8 cellular contexts compared by ENCODE assay signal in genomic region chr17:16746571-16746970, GRCh38. TPM values are rescaled to one million over a fixed set of nuclear protein-coding genes. Genes with fewer than 3 reads are reported as not detected.
A peak's percentile ranks its signal among the peaks of the same experiment; 100 is the strongest.
DNase-seq lines count a peak whose midpoint lies in the region; ATAC-seq, FAIRE-seq and TF ChIP-seq lines count a peak whose summit lies in the region.
"Not testable (repeated sequence)": the region's sequence is repeated elsewhere in the genome, so short reads cannot be mapped to it uniquely, and the experiment has no call there.

No MANE protein-coding gene starts in this region.

- POLR2A ChIA-PET in K562 (lab: Yijun Ruan, JAX), result not testable (repeated sequence)

- intact Hi-C loops in K562 (cut with micrococcal nuclease); heart left ventricle (cut with DNase I); right lobe of liver (cut with DNase I); upper lobe of right lung (cut with DNase I): not testable (repeated sequence)

- not testable (repeated sequence) for H3K9me1 ChIP-seq in K562 (ENCODE audit: control insufficient read depth, insufficient read depth, low read length)

- H3K36me3 Mint-ChIP-seq in T-helper 17 cell (ENCODE audit: low read depth); neural crest cell (ENCODE audit: low read depth): not testable (repeated sequence)

- 4% methylated on average over 9 of the region's 24 CpGs for WGBS in K562 (ENCODE audit: insufficient coverage, low coverage, missing lambda C conversion rate)
- WGBS in heart left ventricle, 4 donors, result 10 to 37% (median 14%) methylated on average over 14 to 24 of the region's 24 CpGs
- 10% methylated on average over 5 of the region's 24 CpGs for WGBS in right lobe of liver (ENCODE audit: insufficient coverage, low coverage, low lambda C conversion rate, missing lambda C conversion rate)

- not testable (repeated sequence) for H2AFZ ChIP-seq in K562 (ENCODE audit: low read depth, low read length)

- ATAC-seq in GM18867 (IDR thresholded peaks at IDR 0.05; ENCODE audit: unreplicated experiment) (peak; percentile 64), T-helper 17 cell (peak; percentile 35), K562 (peak; percentile 80), heart left ventricle (peak in 3 of 4 donors; percentile 54 to 61 (median 59)), right lobe of liver (peak; percentile 70 to 81 (median 70)), upper lobe of right lung (peak; percentile 80)

- H3K9ac ChIP-seq in K562 (ENCODE audit: insufficient read depth in 1 of 2, low read depth in 2 of 2, low read length in 2 of 2), result not testable (repeated sequence)

- not testable (repeated sequence) for H3K27ac Mint-ChIP-seq in T-helper 17 cell; neural crest cell (ENCODE audit: unreplicated experiment)

- H3K36me3 ChIP-seq in K562 (ENCODE audit: control insufficient read depth, insufficient read depth, low read length); heart left ventricle; right lobe of liver; upper lobe of right lung: not testable (repeated sequence)

- not testable (repeated sequence) for H3K4me1 Mint-ChIP-seq in T-helper 17 cell
- peaks cover 14% of the 10 kb centered on the region for H3K4me1 Mint-ChIP-seq in neural crest cell

- TF ChIP-seq CTCF in K562 (IDR thresholded peaks at IDR 0.05 in 2 of 3, conservative IDR thresholded peaks at IDR 0.05 in 1 of 3; ENCODE audit: insufficient read depth in 2 of 3, low read depth in 1 of 3, low read length in 3 of 3); heart left ventricle (IDR thresholded peaks at IDR 0.05); right lobe of liver (IDR thresholded peaks at IDR 0.05); neural crest cell (conservative IDR thresholded peaks at IDR 0.05); upper lobe of right lung (IDR thresholded peaks at IDR 0.05): not testable (repeated sequence)

- peaks cover 59% of the 10 kb centered on the region for H3K27me3 Mint-ChIP-seq in T-helper 17 cell
- H3K27me3 Mint-ChIP-seq in neural crest cell (ENCODE audit: low read depth), result peaks cover 59% of the 10 kb centered on the region

- H3K27ac ChIP-seq in K562 (ENCODE audit: extremely low read depth, low read depth, low read length); heart left ventricle; right lobe of liver; upper lobe of right lung: not testable (repeated sequence)

- not testable (repeated sequence) for H3K27me3 ChIP-seq in K562 (ENCODE audit: control insufficient read depth in 2 of 2, insufficient read depth in 2 of 2, low read length in 2 of 2); right lobe of liver; upper lobe of right lung
- peaks cover 0 to 25% (median 0%) of the 10 kb centered on the region in 9 donors for H3K27me3 ChIP-seq in heart left ventricle

- not testable (repeated sequence) for H3K9me3 ChIP-seq in T-helper 17 cell (ENCODE audit: control insufficient read depth, low read length, poor library complexity, severe bottlenecking); K562 (replicated peaks; ENCODE audit: control insufficient read depth, insufficient read depth, low read depth, low read length); heart left ventricle; right lobe of liver; upper lobe of right lung

- not testable (repeated sequence) for BruUV-seq in K562 (replicated peaks; lab: Mats Ljungman, UMichigan)

- H3K4me1 ChIP-seq in K562 (replicated peaks in 1 of 2; ENCODE audit: control insufficient read depth in 2 of 2, insufficient read depth in 2 of 2, low read length in 2 of 2); heart left ventricle; right lobe of liver; upper lobe of right lung: not testable (repeated sequence)

- in situ Hi-C loops in K562 (cut with MboI), result not testable (repeated sequence)

- H3K4me3 ChIP-seq in K562, heart left ventricle, right lobe of liver, upper lobe of right lung: not testable (repeated sequence)

- not testable (repeated sequence) for H3K79me2 ChIP-seq in K562 (ENCODE audit: control insufficient read depth, insufficient read depth, low read length)

- TF ChIP-seq POLR2A in K562 (conservative IDR thresholded peaks at IDR 0.05); heart left ventricle (IDR thresholded peaks at IDR 0.05); right lobe of liver (IDR thresholded peaks at IDR 0.05): not testable (repeated sequence)

- H4K20me1 ChIP-seq in K562 (replicated peaks; ENCODE audit: control insufficient read depth, insufficient read depth, low read length), result not testable (repeated sequence)

- DNase-seq in NCI-H1417 (lab: John Stamatoyannopoulos, UW), result peak in 2 of 3 experiments; percentile 30 to 50
- DNase-seq in T-helper 17 cell; K562 (ENCODE audit: extremely low read depth in 1 of 4, low spot score in 3 of 4); heart left ventricle; right lobe of liver; neural crest cell (ENCODE audit: low read depth, low spot score); upper lobe of right lung: not testable (repeated sequence)

- not testable (repeated sequence) for H3K9me3 Mint-ChIP-seq in neural crest cell

- not testable (repeated sequence) for FAIRE-seq in K562 (lab: Jason Lieb, UNC)

- TF ChIP-seq RAD21 in K562 (CRISPR knock-in tag; conservative IDR thresholded peaks at IDR 0.05 in 1 of 2, IDR thresholded peaks at IDR 0.05 in 1 of 2), result not testable (repeated sequence)

- not testable (repeated sequence) for H3K4me2 ChIP-seq in K562 (ENCODE audit: insufficient read depth, low read length)

- not testable (repeated sequence) for TF ChIP-seq EP300 in K562 (IDR thresholded peaks at IDR 0.05; ENCODE audit: low read length)

- H3K4me3 Mint-ChIP-seq in T-helper 17 cell, result not testable (repeated sequence)
- peak overlapping the region; percentile 42 for H3K4me3 Mint-ChIP-seq in neural crest cell

- CTCF ChIA-PET in K562 (lab: Yijun Ruan, JAX; ENCODE audit: low intra/inter-chr PET ratio), result not testable (repeated sequence)

RNA-seq across cellular contexts. Expression of gene CCDC144A, which starts 56.5 kb away (rescaled TPM):
- 10 to 100 TPM in 1 of 2 donors, 1 to 10 TPM in 1; 9.9 to 11.8 TPM for total RNA-seq in T-helper 17 cell
- total RNA-seq in K562 (2011; cell fraction: chromatin; rRNA removed; ENCODE audit: low replicate concordance), result 0.37 and 2.9 TPM in 2 replicates
- total RNA-seq in K562 (2011; cell fraction: nucleolus; rRNA removed), result under 0.01 and 0.26 TPM in 2 replicates
- total RNA-seq in K562 (2011; cell fraction: nucleoplasm; rRNA removed), result 0.51 and 0.69 TPM in 2 replicates
- total RNA-seq in K562 (2014; rRNA removed), result 0.32 and 0.37 TPM in 2 replicates
- total RNA-seq in K562 (2014; rRNA removed; fragmentation: Illumina TruSeq; extraction: Trizol), result 0.70 and 0.76 TPM in 2 replicates
- total RNA-seq in K562 (2015; rRNA removed; fragmentation: Illumina TruSeq; extraction: Trizol), result 0.57 and 0.58 TPM in 2 replicates
- total RNA-seq in K562 (2021), result 0.42 and 0.71 TPM in 2 replicates
- polyA plus RNA-seq in K562 (2011; rRNA removed), result 0.08 and 0.20 TPM in 2 replicates
- 0.01 TPM in 1 of 2 replicates, not detected in the other for polyA plus RNA-seq in K562 (2011; cell fraction: cytosol; rRNA removed)
- polyA plus RNA-seq in K562 (2011; cell fraction: nucleus; rRNA removed), result 0.39 and 0.55 TPM in 2 replicates
- 0.12 and 4.8 TPM in 2 replicates for polyA plus RNA-seq in K562 (2012)
- polyA plus RNA-seq in K562 (2014; fragmentation: Illumina TruSeq; extraction: Trizol), result 0.24 and 0.36 TPM in 2 replicates
- under 1 TPM; 0.03 to 0.14 TPM for polyA plus RNA-seq in K562 (2014; fragmentation: Nextera tagmentation; extraction: Ambion mirVana)
- polyA plus RNA-seq in K562 (2014; rRNA removed), result 0.20 and 0.44 TPM in 2 replicates
- polyA minus RNA-seq in K562 (2011; rRNA and poly(A)+ RNA removed), result 0.30 and 0.53 TPM in 2 replicates
- polyA minus RNA-seq in K562 (2011; cell fraction: cytosol; rRNA and poly(A)+ RNA removed), result 0.10 TPM in 1 of 2 replicates, not detected in the other
- polyA minus RNA-seq in K562 (2011; cell fraction: nucleus; rRNA and poly(A)+ RNA removed), result 0.94 and 1.00 TPM in 2 replicates
- 1 to 10 TPM in 5 of 9 donors, under 1 TPM in 3, not detected in 1; 0.31 to 4.4 (median 1.5) TPM for total RNA-seq in heart left ventricle
- 1 to 10 TPM in 1 of 2 donors, under 1 TPM in 1; 0.78 to 1.2 TPM for polyA plus RNA-seq in heart left ventricle
- 1 to 10 TPM in 1 of 6 experiments, under 1 TPM in 5; 0.02 to 1.4 (median 0.28) TPM for total RNA-seq in right lobe of liver
- 1.3 and 1.6 TPM in 2 replicates for total RNA-seq in neural crest cell
- 10.9 TPM for total RNA-seq in upper lobe of right lung
